ENCODE assay signal across 42 cellular contexts in the genomic region with DNA sequence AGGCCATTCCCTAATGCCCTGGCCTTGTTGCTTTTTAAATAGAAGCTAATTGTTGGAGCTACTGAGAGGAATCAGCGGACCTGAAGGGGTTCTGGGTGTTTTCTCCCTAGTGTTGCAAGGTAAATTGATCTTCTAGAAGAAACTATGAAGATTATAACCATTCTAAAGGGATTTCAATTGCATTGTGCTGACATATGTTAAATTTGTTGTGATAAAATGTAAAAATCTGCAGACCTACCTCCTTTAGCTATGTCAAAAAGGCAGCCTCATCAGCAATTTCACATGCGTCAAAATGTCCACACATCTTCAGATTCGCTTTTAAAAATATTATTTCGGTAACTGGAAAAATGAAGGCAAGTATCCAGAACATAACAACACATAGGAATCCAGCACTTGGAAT. TPM values are rescaled to one million over a fixed set of nuclear protein-coding genes. Genes with fewer than 3 reads are reported as not detected.
"Had no signal": no experiment of that assay in that cellular context is flagged by ENCODE, and none has a peak within 500 bp of the region (broad histone marks: within the 10 kb centered on the region; RNA-seq: fewer than 3 reads in every experiment).

No MANE protein-coding gene starts in this region.

- H3K36me3 Mint-ChIP-seq: activated naive CD4-positive, alpha-beta T cell treated with anti-CD3 and anti-CD28 coated beads, Interleukin-2, amount 10 ng/mL, durations not matched to agents 7 days and 5 days; activated naive CD4-positive, alpha-beta T cell treated with anti-CD3 and anti-CD28 coated beads, Interleukin-2, amount 50 U/mL, for 24 hours; activated naive CD4-positive, alpha-beta T cell treated with anti-CD3 and anti-CD28 coated beads, Interleukin-2, amount 50 U/mL, for 72 hours; activated naive CD8-positive, alpha-beta T cell; activated naive CD8-positive, alpha-beta T cell treated with anti-CD3 and anti-CD28 coated beads for 36 hours; activated naive CD8-positive, alpha-beta T cell treated with anti-CD3 and anti-CD28 coated beads, Interleukin-2, amount 10 ng/mL, durations not matched to agents 7 days and 5 days; brain had no signal

- H3K9me3 ChIP-seq: adrenal gland, ascending aorta, body of pancreas, breast epithelium had no signal

- ATAC-seq: activated naive CD4-positive, alpha-beta T cell treated with anti-CD3 and anti-CD28 coated beads, Interleukin-2, amount 50 U/mL, for 72 hours; activated naive CD8-positive, alpha-beta T cell treated with anti-CD3 and anti-CD28 coated beads, Interleukin-2, amount 50 U/mL, for 24 hours; activated T-cell treated with anti-CD3 and anti-CD28 coated beads, Interleukin-2, amount 50 U/mL, for 4 hours; activated T-cell treated with anti-CD3 and anti-CD28 coated beads, Interleukin-2, amount 50 U/mL, for 72 hours; activated T-helper 17 cell treated with anti-CD3 and anti-CD28 coated beads, Interleukin-2, amount 50 U/mL, for 72 hours; body of pancreas had no signal

- H3K4me3 Mint-ChIP-seq: activated naive CD4-positive, alpha-beta T cell treated with anti-CD3 and anti-CD28 coated beads for 36 hours; activated naive CD4-positive, alpha-beta T cell treated with anti-CD3 and anti-CD28 coated beads, Interleukin-2, amount 10 ng/mL, durations not matched to agents 7 days and 5 days; activated naive CD4-positive, alpha-beta T cell treated with anti-CD3 and anti-CD28 coated beads, Interleukin-2, amount 50 U/mL, for 24 hours; activated naive CD8-positive, alpha-beta T cell; activated naive CD8-positive, alpha-beta T cell treated with anti-CD3 and anti-CD28 coated beads for 36 hours; activated naive CD8-positive, alpha-beta T cell treated with anti-CD3 and anti-CD28 coated beads, Interleukin-2, amount 10 ng/mL, durations not matched to agents 7 days and 5 days; activated naive CD8-positive, alpha-beta T cell treated with anti-CD3 and anti-CD28 coated beads, Interleukin-2, amount 50 U/mL, for 24 hours; activated T-cell treated with anti-CD3 and anti-CD28 coated beads, Interleukin-2, amount 50 U/mL, for 24 hours; activated T-cell treated with anti-CD3 and anti-CD28 coated beads, Interleukin-2, amount 50 U/mL, for 4 hours; activated T-cell treated with anti-CD3 and anti-CD28 coated beads, Interleukin-2, amount 50 U/mL, for 72 hours; activated T-helper 1 cell treated with anti-CD3 and anti-CD28 coated beads, Interleukin-12 subunit alpha, Interleukin-12 subunit beta, Interleukin-2, Interleukin-4 antibody, amounts not matched to agents 30 ng/mL and 10 ng/mL and 1 ng/mL, durations not matched to agents 14 hours and 24 hours and 36 hours; activated T-helper 17 cell treated with anti-CD3 and anti-CD28 coated beads, Interleukin-2, amount 50 U/mL, for 72 hours; brain; central memory CD8-positive, alpha-beta T cell had no signal

- H3K4me3 ChIP-seq: adrenal gland, ascending aorta, body of pancreas, breast epithelium, cardiac muscle cell had no signal

- FAIRE-seq: astrocyte, bronchial epithelial cell had no signal

- DNase-seq: activated effector memory CD4-positive, alpha-beta T cell treated with anti-CD3 and anti-CD28 coated beads, Interleukin-2, amount 50 U/mL, for 16 hours; activated effector memory CD4-positive, alpha-beta T cell treated with Interleukin-2 at 50 U/mL for 16 hours; activated gamma-delta T cell; activated gamma-delta T cell treated with Interleukin-2 at 50 U/mL for 16 hours; activated naive CD4-positive, alpha-beta T cell; activated naive CD4-positive, alpha-beta T cell treated with anti-CD3 and anti-CD28 coated beads for 36 hours; activated naive CD4-positive, alpha-beta T cell treated with anti-CD3 and anti-CD28 coated beads, Interleukin-2, amount 10 ng/mL, durations not matched to agents 7 days and 5 days; activated naive CD4-positive, alpha-beta T cell treated with anti-CD3 and anti-CD28 coated beads, Interleukin-2, amount 50 U/mL, for 16 hours; activated naive CD4-positive, alpha-beta T cell treated with Interleukin-2 at 50 U/mL for 16 hours; activated naive CD8-positive, alpha-beta T cell treated with anti-CD3 and anti-CD28 coated beads for 36 hours; activated naive CD8-positive, alpha-beta T cell treated with anti-CD3 and anti-CD28 coated beads, Interleukin-2, amount 10 ng/mL, durations not matched to agents 7 days and 5 days; activated naive CD8-positive, alpha-beta T cell treated with anti-CD3 and anti-CD28 coated beads, Interleukin-2, amount 50 U/mL, for 24 hours; activated T-cell treated with anti-CD3 and anti-CD28 coated beads, Interleukin-2, amount 50 U/mL, for 24 hours; activated T-cell treated with anti-CD3 and anti-CD28 coated beads, Interleukin-2, amount 50 U/mL, for 4 hours; activated T-cell treated with anti-CD3 and anti-CD28 coated beads, Interleukin-2, amount 50 U/mL, for 48 hours; activated T-cell treated with anti-CD3 and anti-CD28 coated beads, Interleukin-2, amount 50 U/mL, for 72 hours; adrenal gland; amniotic stem cell; amygdala; anterior cingulate cortex; aorta; body of pancreas; brain microvascular endothelial cell; caudate nucleus; central memory CD4-positive, alpha-beta T cell; cerebellar nuclear complex had no signal

- H3K27ac Mint-ChIP-seq: activated naive CD4-positive, alpha-beta T cell treated with anti-CD3 and anti-CD28 coated beads for 36 hours; activated naive CD4-positive, alpha-beta T cell treated with anti-CD3 and anti-CD28 coated beads, Interleukin-2, amount 10 ng/mL, durations not matched to agents 7 days and 5 days; activated naive CD4-positive, alpha-beta T cell treated with anti-CD3 and anti-CD28 coated beads, Interleukin-2, amount 50 U/mL, for 24 hours; activated naive CD4-positive, alpha-beta T cell treated with anti-CD3 and anti-CD28 coated beads, Interleukin-2, amount 50 U/mL, for 72 hours; activated naive CD8-positive, alpha-beta T cell; activated naive CD8-positive, alpha-beta T cell treated with anti-CD3 and anti-CD28 coated beads for 36 hours; activated naive CD8-positive, alpha-beta T cell treated with anti-CD3 and anti-CD28 coated beads, Interleukin-2, amount 10 ng/mL, durations not matched to agents 7 days and 5 days; activated naive CD8-positive, alpha-beta T cell treated with anti-CD3 and anti-CD28 coated beads, Interleukin-2, amount 50 U/mL, for 24 hours; activated T-cell treated with anti-CD3 and anti-CD28 coated beads, Interleukin-2, amount 50 U/mL, for 24 hours; activated T-cell treated with anti-CD3 and anti-CD28 coated beads, Interleukin-2, amount 50 U/mL, for 72 hours; activated T-helper 1 cell treated with anti-CD3 and anti-CD28 coated beads, Interleukin-12 subunit alpha, Interleukin-12 subunit beta, Interleukin-2, Interleukin-4 antibody, amounts not matched to agents 30 ng/mL and 10 ng/mL and 1 ng/mL, durations not matched to agents 14 hours and 24 hours and 36 hours; activated T-helper 17 cell treated with anti-CD3 and anti-CD28 coated beads, Interleukin-2, amount 50 U/mL, for 72 hours; activated T-helper 2 cell treated with anti-CD3 and anti-CD28 coated beads, Interferon-gamma antibody, Interleukin-2, Interleukin-4, amounts not matched to agents 10 μg/mL and 5 μg/mL and 100 μg/mL, durations not matched to agents 14 hours and 24 hours and 36 hours; brain had no signal

- H3K27ac ChIP-seq: adrenal gland, ascending aorta, body of pancreas, brain microvascular endothelial cell, breast epithelium, cardiac muscle cell had no signal

- H3K36me3 ChIP-seq: adrenal gland, ascending aorta, brain microvascular endothelial cell, breast epithelium, cardiac muscle cell had no signal

- H3K9me3 Mint-ChIP-seq: activated naive CD4-positive, alpha-beta T cell treated with anti-CD3 and anti-CD28 coated beads for 36 hours; activated naive CD4-positive, alpha-beta T cell treated with anti-CD3 and anti-CD28 coated beads, Interleukin-2, amount 10 ng/mL, durations not matched to agents 7 days and 5 days; activated naive CD4-positive, alpha-beta T cell treated with anti-CD3 and anti-CD28 coated beads, Interleukin-2, amount 50 U/mL, for 24 hours; activated naive CD4-positive, alpha-beta T cell treated with anti-CD3 and anti-CD28 coated beads, Interleukin-2, amount 50 U/mL, for 72 hours; activated naive CD8-positive, alpha-beta T cell treated with anti-CD3 and anti-CD28 coated beads for 36 hours; activated naive CD8-positive, alpha-beta T cell treated with anti-CD3 and anti-CD28 coated beads, Interleukin-2, amount 10 ng/mL, durations not matched to agents 7 days and 5 days; activated naive CD8-positive, alpha-beta T cell treated with anti-CD3 and anti-CD28 coated beads, Interleukin-2, amount 50 U/mL, for 24 hours; activated T-cell treated with anti-CD3 and anti-CD28 coated beads, Interleukin-2, amount 50 U/mL, for 24 hours; activated T-cell treated with anti-CD3 and anti-CD28 coated beads, Interleukin-2, amount 50 U/mL, for 4 hours; activated T-cell treated with anti-CD3 and anti-CD28 coated beads, Interleukin-2, amount 50 U/mL, for 72 hours; activated T-helper 1 cell treated with anti-CD3 and anti-CD28 coated beads, Interleukin-12 subunit alpha, Interleukin-12 subunit beta, Interleukin-2, Interleukin-4 antibody, amounts not matched to agents 30 ng/mL and 10 ng/mL and 1 ng/mL, durations not matched to agents 14 hours and 24 hours and 36 hours; activated T-helper 17 cell treated with anti-CD3 and anti-CD28 coated beads, Interleukin-2, amount 50 U/mL, for 72 hours; activated T-helper 2 cell treated with anti-CD3 and anti-CD28 coated beads, Interferon-gamma antibody, Interleukin-2, Interleukin-4, amounts not matched to agents 10 μg/mL and 5 μg/mL and 100 μg/mL, durations not matched to agents 14 hours and 24 hours and 36 hours; central memory CD8-positive, alpha-beta T cell had no signal

- H3K27me3 ChIP-seq: adrenal gland, ascending aorta, body of pancreas, brain microvascular endothelial cell, breast epithelium had no signal

RNA-seq across cellular contexts. Expression of a gene that starts 44.4 kb away (rescaled TPM):
- total RNA-seq: activated naive CD4-positive, alpha-beta T cell treated with anti-CD3 and anti-CD28 coated beads for 36 hours; activated naive CD4-positive, alpha-beta T cell treated with anti-CD3 and anti-CD28 coated beads, Interleukin-2, amount 50 U/mL, for 72 hours; activated naive CD8-positive, alpha-beta T cell treated with anti-CD3 and anti-CD28 coated beads for 36 hours; activated naive CD8-positive, alpha-beta T cell treated with anti-CD3 and anti-CD28 coated beads, Interleukin-2, amount 10 ng/mL, durations not matched to agents 7 days and 5 days; activated T-cell treated with anti-CD3 and anti-CD28 coated beads, Interleukin-2, amount 50 U/mL, for 72 hours; activated T-helper 1 cell treated with anti-CD3 and anti-CD28 coated beads, Interleukin-12 subunit alpha, Interleukin-12 subunit beta, Interleukin-2, Interleukin-4 antibody, amounts not matched to agents 30 ng/mL and 10 ng/mL and 1 ng/mL, durations not matched to agents 14 hours and 24 hours and 36 hours; activated T-helper 17 cell treated with anti-CD3 and anti-CD28 coated beads, Interleukin-2, amount 50 U/mL, for 72 hours; activated T-helper 2 cell treated with anti-CD3 and anti-CD28 coated beads, Interferon-gamma antibody, Interleukin-2, Interleukin-4, amounts not matched to agents 10 μg/mL and 5 μg/mL and 100 μg/mL, durations not matched to agents 14 hours and 24 hours and 36 hours; aorta; astrocyte; bronchial epithelial cell; cardiac muscle cell; cardiac septum; cerebellum; chondrocyte had no signal
- polyA plus RNA-seq: adrenal gland, cardiac muscle cell had no signal
